8 cellular contexts compared by ENCODE assay signal in genomic region chr5:177497297-177498012, GRCh38. TPM values are rescaled to one million over a fixed set of nuclear protein-coding genes. Genes with fewer than 3 reads are reported as not detected.
A peak's percentile ranks its signal among the peaks of the same experiment; 100 is the strongest.
DNase-seq lines count a peak whose midpoint lies in the region; ATAC-seq lines count a peak whose summit lies in the region.

A gene with protein sequence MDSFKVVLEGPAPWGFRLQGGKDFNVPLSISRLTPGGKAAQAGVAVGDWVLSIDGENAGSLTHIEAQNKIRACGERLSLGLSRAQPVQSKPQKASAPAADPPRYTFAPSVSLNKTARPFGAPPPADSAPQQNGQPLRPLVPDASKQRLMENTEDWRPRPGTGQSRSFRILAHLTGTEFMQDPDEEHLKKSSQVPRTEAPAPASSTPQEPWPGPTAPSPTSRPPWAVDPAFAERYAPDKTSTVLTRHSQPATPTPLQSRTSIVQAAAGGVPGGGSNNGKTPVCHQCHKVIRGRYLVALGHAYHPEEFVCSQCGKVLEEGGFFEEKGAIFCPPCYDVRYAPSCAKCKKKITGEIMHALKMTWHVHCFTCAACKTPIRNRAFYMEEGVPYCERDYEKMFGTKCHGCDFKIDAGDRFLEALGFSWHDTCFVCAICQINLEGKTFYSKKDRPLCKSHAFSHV (minus strand): TSS chr5:177497604. CDS start chr5:177496512, 1,092 bp downstream.

- H3K27me3 ChIP-seq in right cardiac atrium (ENCODE audit: control insufficient read depth, insufficient read depth) (no peaks in the 10 kb centered on the region), rectal smooth muscle tissue (ENCODE audit: control insufficient read depth, insufficient read depth, low read length) (peaks cover 4% of the 10 kb centered on the region), aorta (ENCODE audit: control insufficient read depth in 1 of 2, insufficient read depth in 2 of 2, low read length in 1 of 2) (no peaks in the 10 kb centered on the region)

- H3K9me3 ChIP-seq in right cardiac atrium (ENCODE audit: control insufficient read depth, low read length) = no peaks in the 10 kb centered on the region
- no peaks in the 10 kb centered on the region for H3K9me3 ChIP-seq in aorta (ENCODE audit: control insufficient read depth, low read length)

- H3K4me3 ChIP-seq in right cardiac atrium (ENCODE audit: low read length) (peak within 1 kb of the TSS; percentile 72), rectal smooth muscle tissue (ENCODE audit: low read length) (peak within 1 kb of the TSS; percentile 76), aorta (ENCODE audit: low read length in 2 of 2) (peak within 1 kb of the TSS; percentile 66 to 67)

- peaks cover 2% of the 10 kb centered on the region for H3K36me3 ChIP-seq in rectal smooth muscle tissue (ENCODE audit: control insufficient read depth, insufficient read depth, low read length)
- no peaks in the 10 kb centered on the region for H3K36me3 ChIP-seq in aorta (ENCODE audit: control insufficient read depth in 1 of 2, insufficient read depth in 2 of 2, low read length in 1 of 2)

- DNase-seq in NCI-H187 treated with DMSO at 0.1 percent for 48 hours (lab: John Stamatoyannopoulos, UW) = peak; percentile 73
- peak in 57 of 58 donors; percentile 18 to 94 (median 81) for DNase-seq in anterior cingulate cortex (lab: John Stamatoyannopoulos, UW)
- DNase-seq in right cardiac atrium = peak; percentile 97 to 99 (median 98)
- peak; percentile 98 for DNase-seq in aorta

- H3K9ac ChIP-seq in rectal smooth muscle tissue (ENCODE audit: low read length) = peak within 1 kb of the TSS; percentile 81

- peak; percentile 37 for ATAC-seq in GM18499 (IDR thresholded peaks at IDR 0.05; ENCODE audit: insufficient read depth, unreplicated experiment)
- ATAC-seq in HG02943 (IDR thresholded peaks at IDR 0.05; ENCODE audit: low read depth, unreplicated experiment) = peak; percentile 65
- ATAC-seq in right cardiac atrium = peak; percentile 84 to 90
- peak; percentile 88 for ATAC-seq in aorta (ENCODE audit: low FRiP score)

- peak within 1 kb of the TSS; percentile 86 for H3K27ac ChIP-seq in right cardiac atrium (ENCODE audit: low read length)
- H3K27ac ChIP-seq in rectal smooth muscle tissue (ENCODE audit: low read depth, low read length) = peak within 1 kb of the TSS; percentile 100
- H3K27ac ChIP-seq in aorta (ENCODE audit: low read depth in 1 of 2, low read length in 2 of 2) = peak within 1 kb of the TSS; percentile 95 to 99

- intact Hi-C loops in T-helper 2 cell treated with Interferon-gamma antibody and Interleukin-4, amounts not matched to agents 100 ng/mL and 5 ng/mL, for 36 hours (cut with micrococcal nuclease) = loop anchor here (1.0 to 5.0 kb wide), 7 partner anchors 18 to 185 kb away; partner anchors contain the start of genes FAM193B and GRK6
- intact Hi-C loops in right cardiac atrium (cut with DNase I) = loop anchor here in 2 of 4 donors (2.0 to 5.0 kb wide), 2 partner anchors 40 to 107 kb away; no protein-coding TSS in a partner anchor
- intact Hi-C loops in aorta (cut with DNase I) = loop anchor here in 1 of 2 donors (2.0 kb wide), 1 partner anchor 71 kb away; the partner anchor contains the start of gene GRK6

- WGBS in right cardiac atrium = under 1% methylated on average over 72 of the region's 72 CpGs
- WGBS in aorta, 2 donors = 0 to 1% methylated on average over 65 to 72 of the region's 72 CpGs

- H3K4me1 ChIP-seq in right cardiac atrium (ENCODE audit: control insufficient read depth, insufficient read depth, low read length) (peaks cover 6% of the 10 kb centered on the region), rectal smooth muscle tissue (ENCODE audit: control insufficient read depth, insufficient read depth, low read length) (peaks cover 31% of the 10 kb centered on the region), aorta (ENCODE audit: control insufficient read depth in 1 of 2, insufficient read depth in 2 of 2, low read length in 2 of 2) (no peaks in the 10 kb centered on the region)

RNA-seq across cellular contexts. Expression of the gene that starts here (rescaled TPM):
- 43.7 and 48.3 TPM in 2 replicates for total RNA-seq in T-helper 2 cell treated with Interferon-gamma antibody and Interleukin-4, amounts not matched to agents 100 ng/mL and 5 ng/mL, for 36 hours
- total RNA-seq in right cardiac atrium (10 to 100 TPM; 35.0 to 71.5 (median 47.0) TPM), aorta (100 to 1,000 TPM; 510 to 729 TPM)
- polyA plus RNA-seq in right cardiac atrium (61.9 TPM), aorta (1,000 to 10,000 TPM in 1 of 2 donors, 100 to 1,000 TPM in 1; 184 to 1,248 TPM)

Comparison
In these comparisons a context has a peak if more than half of its experiments do, and no peak if none do; other contexts are left out.
1. Peak in every context shown above with its lines: DNase-seq, ATAC-seq, H3K4me3 ChIP-seq and H3K27ac ChIP-seq.
2. RNA of the gene that starts here (total RNA-seq): 510 to 729 TPM in aorta; 35.0 to 71.5 TPM in right cardiac atrium and 43.7 to 48.3 TPM in T-helper 2 cell treated with Interferon-gamma antibody and Interleukin-4, amounts not matched to agents 100 ng/mL and 5 ng/mL, for 36 hours; every median in the first group is over 4 times any median in the second.
3. ATAC-seq: peak in every context shown above with its lines; median percentile 88 in aorta; 87 in right cardiac atrium; 65 in HG02943; 37 in GM18499.